Comparison of ENCODE assay signal across 12 cellular contexts in the genomic region with DNA sequence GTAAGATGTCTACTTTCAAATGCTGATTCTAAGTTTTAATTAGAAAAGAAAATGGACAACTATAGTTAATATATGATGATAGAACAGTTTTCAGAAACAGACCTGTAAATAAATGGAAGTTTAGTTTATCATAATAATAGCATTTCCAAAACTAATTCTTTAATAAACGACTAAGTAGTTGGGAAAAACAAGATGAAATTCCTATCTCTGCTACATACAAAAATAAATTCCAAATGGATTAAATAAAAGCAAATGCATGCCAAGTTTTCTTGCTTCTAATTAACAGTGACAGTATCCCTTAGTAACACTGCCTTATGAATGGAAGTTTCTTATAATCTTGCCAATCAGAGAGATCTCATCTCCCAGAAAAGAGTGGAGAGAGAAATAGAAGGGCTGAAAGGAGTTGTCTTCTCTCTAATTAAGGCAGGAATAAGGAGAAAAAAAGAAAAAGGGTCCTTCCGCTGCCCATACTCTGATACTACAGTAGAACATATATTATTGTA.
A peak's percentile ranks its signal among the peaks of the same experiment; 100 is the strongest.
DNase-seq lines count a peak whose midpoint lies in the region; ATAC-seq and TF ChIP-seq lines count a peak whose summit lies in the region.
"Had no signal": no experiment of that assay in that cellular context is flagged by ENCODE, and none has a peak within 500 bp of the region (broad histone marks: within the 10 kb centered on the region; RNA-seq: fewer than 3 reads in every experiment).

No MANE protein-coding gene starts in this region.

- H3K9me2 ChIP-seq in GM23338 (ENCODE audit: insufficient read depth): peaks cover 3% of the 10 kb centered on the region; the same call in 1 of the 2 replicates

- H3K27me3 Mint-ChIP-seq in GM23338 (ENCODE audit: insufficient read depth, low read depth, poor library complexity): no peaks in the 10 kb centered on the region

- no peaks in the 10 kb centered on the region for H3K36me3 Mint-ChIP-seq in GM23338 (ENCODE audit: low read depth)
- H3K36me3 Mint-ChIP-seq: activated naive CD8-positive, alpha-beta T cell had no signal

- 65 to 69% methylated on average over 2 of the region's 2 CpGs for WGBS in transverse colon (ENCODE audit: low coverage in 1 of 2), 2 donors

- no peaks in the 10 kb centered on the region for H3F3A ChIP-seq in GM23338 (replicated peaks; ENCODE audit: low read depth)

- H4K20me1 ChIP-seq in GM23338 (replicated peaks; ENCODE audit: insufficient read depth): no peaks in the 10 kb centered on the region

- DNase-seq in NCI-H446 treated with DMSO at 0.1 percent for 48 hours (lab: John Stamatoyannopoulos, UW) (peak; percentile 65), coronary artery (ENCODE audit: low spot score) (no peak), medulla oblongata (ENCODE audit: extremely low spot score) (peak; percentile 9), transverse colon (no peak), HK-2 (ENCODE audit: unreplicated experiment) (no peak), cortex of kidney (lab: John Stamatoyannopoulos, UW) (no peak), NCI-H2107 treated with DMSO at 0.1 percent for 48 hours (lab: John Stamatoyannopoulos, UW; ENCODE audit: unreplicated experiment) (no peak), GM23338 (ENCODE audit: low spot score) (no peak)
- DNase-seq: mesendoderm, NCI-H2081 had no signal

- H3K4me3 ChIP-seq in coronary artery (no peak overlapping the region), transverse colon (no peak overlapping the region), GM23338 (no peak overlapping the region)

- ATAC-seq in GM23338: no peak

- no peaks in the 10 kb centered on the region for H3K27me3 ChIP-seq in transverse colon
- no peaks in the 10 kb centered on the region for H3K27me3 ChIP-seq in GM23338 (ENCODE audit: insufficient read depth)

- no peak overlapping the region for H2AFZ ChIP-seq in GM23338

- no peak for TF ChIP-seq POLR2A in transverse colon (IDR thresholded peaks at IDR 0.05)

- in situ Hi-C loops in transverse colon (cut with MboI; ENCODE audit: low pct_ligation_motif_present in 1 of 4, low pct_unique_long_range_greater_than_20kb in 1 of 4, low sequenced_read_pairs in 3 of 4): no loop called here

- no peak overlapping the region for H3K4me3 Mint-ChIP-seq in GM23338
- H3K4me3 Mint-ChIP-seq: activated naive CD8-positive, alpha-beta T cell had no signal

- no peak for TF ChIP-seq EP300 in transverse colon (IDR thresholded peaks at IDR 0.05; ENCODE audit: low read depth)

- H3K9me3 Mint-ChIP-seq in GM23338: peaks cover 6% of the 10 kb centered on the region; the same call in 1 of the 3 replicates

- H3K36me3 ChIP-seq in transverse colon (no peaks in the 10 kb centered on the region), GM23338 (ENCODE audit: insufficient read depth) (no peaks in the 10 kb centered on the region)

- no peaks in the 10 kb centered on the region for H3K4me1 Mint-ChIP-seq in GM23338

- H3K4me1 ChIP-seq in transverse colon (peaks cover 0 to 10% (median 2%) of the 10 kb centered on the region in 4 donors), GM23338 (ENCODE audit: insufficient read depth) (no peaks in the 10 kb centered on the region)

- H3K4me2 ChIP-seq in GM23338: no peak overlapping the region

- H3K9me3 ChIP-seq in transverse colon: no peaks in the 10 kb centered on the region

- TF ChIP-seq CTCF in coronary artery (IDR thresholded peaks at IDR 0.05) (no peak), transverse colon (IDR thresholded peaks at IDR 0.05) (no peak), GM23338 (conservative IDR thresholded peaks at IDR 0.05; ENCODE audit: low read depth in 2 of 2) (no peak)

- no peaks in the 10 kb centered on the region for H3K79me2 ChIP-seq in GM23338 (replicated peaks; ENCODE audit: insufficient read depth)

- H3K27ac Mint-ChIP-seq in GM23338: no peak overlapping the region
- H3K27ac Mint-ChIP-seq: activated naive CD8-positive, alpha-beta T cell had no signal

- intact Hi-C loops in transverse colon (cut with DNase I; ENCODE audit: low total_unique reads): no loop called here

- H3K27ac ChIP-seq in coronary artery: peak overlapping the region; percentile 38 to 74
- H3K27ac ChIP-seq in transverse colon: peak overlapping the region; percentile 31 to 61 (median 60)
- H3K27ac ChIP-seq in GM23338 (ENCODE audit: low read depth): no peak overlapping the region
- H3K27ac ChIP-seq: HL-60 had no signal

TF ChIP-seq in GM23338, 12 proteins besides CTCF, POLR2A, EP300 and RAD21:
- TF ChIP-seq, protein P1, sequence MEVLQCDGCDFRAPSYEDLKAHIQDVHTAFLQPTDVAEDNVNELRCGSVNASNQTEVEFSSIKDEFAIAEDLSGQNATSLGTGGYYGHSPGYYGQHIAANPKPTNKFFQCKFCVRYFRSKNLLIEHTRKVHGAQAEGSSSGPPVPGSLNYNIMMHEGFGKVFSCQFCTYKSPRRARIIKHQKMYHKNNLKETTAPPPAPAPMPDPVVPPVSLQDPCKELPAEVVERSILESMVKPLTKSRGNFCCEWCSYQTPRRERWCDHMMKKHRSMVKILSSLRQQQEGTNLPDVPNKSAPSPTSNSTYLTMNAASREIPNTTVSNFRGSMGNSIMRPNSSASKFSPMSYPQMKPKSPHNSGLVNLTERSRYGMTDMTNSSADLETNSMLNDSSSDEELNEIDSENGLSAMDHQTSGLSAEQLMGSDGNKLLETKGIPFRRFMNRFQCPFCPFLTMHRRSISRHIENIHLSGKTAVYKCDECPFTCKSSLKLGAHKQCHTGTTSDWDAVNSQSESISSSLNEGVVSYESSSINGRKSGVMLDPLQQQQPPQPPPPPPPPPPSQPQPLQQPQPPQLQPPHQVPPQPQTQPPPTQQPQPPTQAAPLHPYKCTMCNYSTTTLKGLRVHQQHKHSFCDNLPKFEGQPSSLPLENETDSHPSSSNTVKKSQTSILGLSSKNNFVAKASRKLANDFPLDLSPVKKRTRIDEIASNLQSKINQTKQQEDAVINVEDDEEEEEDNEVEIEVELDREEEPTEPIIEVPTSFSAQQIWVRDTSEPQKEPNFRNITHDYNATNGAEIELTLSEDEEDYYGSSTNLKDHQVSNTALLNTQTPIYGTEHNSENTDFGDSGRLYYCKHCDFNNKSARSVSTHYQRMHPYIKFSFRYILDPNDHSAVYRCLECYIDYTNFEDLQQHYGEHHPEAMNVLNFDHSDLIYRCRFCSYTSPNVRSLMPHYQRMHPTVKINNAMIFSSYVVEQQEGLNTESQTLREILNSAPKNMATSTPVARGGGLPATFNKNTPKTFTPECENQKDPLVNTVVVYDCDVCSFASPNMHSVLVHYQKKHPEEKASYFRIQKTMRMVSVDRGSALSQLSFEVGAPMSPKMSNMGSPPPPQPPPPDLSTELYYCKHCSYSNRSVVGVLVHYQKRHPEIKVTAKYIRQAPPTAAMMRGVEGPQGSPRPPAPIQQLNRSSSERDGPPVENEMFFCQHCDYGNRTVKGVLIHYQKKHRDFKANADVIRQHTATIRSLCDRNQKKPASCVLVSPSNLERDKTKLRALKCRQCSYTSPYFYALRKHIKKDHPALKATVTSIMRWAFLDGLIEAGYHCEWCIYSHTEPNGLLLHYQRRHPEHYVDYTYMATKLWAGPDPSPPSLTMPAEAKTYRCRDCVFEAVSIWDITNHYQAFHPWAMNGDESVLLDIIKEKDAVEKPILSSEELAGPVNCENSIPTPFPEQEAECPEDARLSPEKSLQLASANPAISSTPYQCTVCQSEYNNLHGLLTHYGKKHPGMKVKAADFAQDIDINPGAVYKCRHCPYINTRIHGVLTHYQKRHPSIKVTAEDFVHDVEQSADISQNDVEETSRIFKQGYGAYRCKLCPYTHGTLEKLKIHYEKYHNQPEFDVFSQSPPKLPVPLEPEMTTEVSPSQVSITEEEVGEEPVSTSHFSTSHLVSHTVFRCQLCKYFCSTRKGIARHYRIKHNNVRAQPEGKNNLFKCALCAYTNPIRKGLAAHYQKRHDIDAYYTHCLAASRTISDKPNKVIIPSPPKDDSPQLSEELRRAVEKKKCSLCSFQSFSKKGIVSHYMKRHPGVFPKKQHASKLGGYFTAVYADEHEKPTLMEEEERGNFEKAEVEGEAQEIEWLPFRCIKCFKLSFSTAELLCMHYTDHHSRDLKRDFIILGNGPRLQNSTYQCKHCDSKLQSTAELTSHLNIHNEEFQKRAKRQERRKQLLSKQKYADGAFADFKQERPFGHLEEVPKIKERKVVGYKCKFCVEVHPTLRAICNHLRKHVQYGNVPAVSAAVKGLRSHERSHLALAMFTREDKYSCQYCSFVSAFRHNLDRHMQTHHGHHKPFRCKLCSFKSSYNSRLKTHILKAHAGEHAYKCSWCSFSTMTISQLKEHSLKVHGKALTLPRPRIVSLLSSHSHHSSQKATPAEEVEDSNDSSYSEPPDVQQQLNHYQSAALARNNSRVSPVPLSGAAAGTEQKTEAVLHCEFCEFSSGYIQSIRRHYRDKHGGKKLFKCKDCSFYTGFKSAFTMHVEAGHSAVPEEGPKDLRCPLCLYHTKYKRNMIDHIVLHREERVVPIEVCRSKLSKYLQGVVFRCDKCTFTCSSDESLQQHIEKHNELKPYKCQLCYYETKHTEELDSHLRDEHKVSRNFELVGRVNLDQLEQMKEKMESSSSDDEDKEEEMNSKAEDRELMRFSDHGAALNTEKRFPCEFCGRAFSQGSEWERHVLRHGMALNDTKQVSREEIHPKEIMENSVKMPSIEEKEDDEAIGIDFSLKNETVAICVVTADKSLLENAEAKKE (CRISPR knock-in tag; IDR thresholded peaks at IDR 0.05): no peak
- TF ChIP-seq ZNF114 (CRISPR knock-in tag; IDR thresholded peaks at IDR 0.05) (no peak), NANOG (IDR thresholded peaks at IDR 0.05; ENCODE audit: borderline replicate concordance) (no peak), EZH2 (IDR thresholded peaks at IDR 0.05; ENCODE audit: low read depth, unreplicated experiment) (no peak)
- TF ChIP-seq, protein P2, sequence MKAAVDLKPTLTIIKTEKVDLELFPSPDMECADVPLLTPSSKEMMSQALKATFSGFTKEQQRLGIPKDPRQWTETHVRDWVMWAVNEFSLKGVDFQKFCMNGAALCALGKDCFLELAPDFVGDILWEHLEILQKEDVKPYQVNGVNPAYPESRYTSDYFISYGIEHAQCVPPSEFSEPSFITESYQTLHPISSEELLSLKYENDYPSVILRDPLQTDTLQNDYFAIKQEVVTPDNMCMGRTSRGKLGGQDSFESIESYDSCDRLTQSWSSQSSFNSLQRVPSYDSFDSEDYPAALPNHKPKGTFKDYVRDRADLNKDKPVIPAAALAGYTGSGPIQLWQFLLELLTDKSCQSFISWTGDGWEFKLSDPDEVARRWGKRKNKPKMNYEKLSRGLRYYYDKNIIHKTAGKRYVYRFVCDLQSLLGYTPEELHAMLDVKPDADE (IDR thresholded peaks at IDR 0.05): no peak

Comparison
In these comparisons a context has a peak if more than half of its experiments do, and no peak if none do; other contexts are left out.
1. DNase-seq: peak in NCI-H446 treated with DMSO at 0.1 percent for 48 hours (single experiment) and medulla oblongata (single experiment); none in coronary artery (single experiment), transverse colon (single experiment), HK-2 (single experiment), cortex of kidney (single experiment), NCI-H2107 treated with DMSO at 0.1 percent for 48 hours (single experiment) and GM23338 (single experiment).